In the genomic region with DNA sequence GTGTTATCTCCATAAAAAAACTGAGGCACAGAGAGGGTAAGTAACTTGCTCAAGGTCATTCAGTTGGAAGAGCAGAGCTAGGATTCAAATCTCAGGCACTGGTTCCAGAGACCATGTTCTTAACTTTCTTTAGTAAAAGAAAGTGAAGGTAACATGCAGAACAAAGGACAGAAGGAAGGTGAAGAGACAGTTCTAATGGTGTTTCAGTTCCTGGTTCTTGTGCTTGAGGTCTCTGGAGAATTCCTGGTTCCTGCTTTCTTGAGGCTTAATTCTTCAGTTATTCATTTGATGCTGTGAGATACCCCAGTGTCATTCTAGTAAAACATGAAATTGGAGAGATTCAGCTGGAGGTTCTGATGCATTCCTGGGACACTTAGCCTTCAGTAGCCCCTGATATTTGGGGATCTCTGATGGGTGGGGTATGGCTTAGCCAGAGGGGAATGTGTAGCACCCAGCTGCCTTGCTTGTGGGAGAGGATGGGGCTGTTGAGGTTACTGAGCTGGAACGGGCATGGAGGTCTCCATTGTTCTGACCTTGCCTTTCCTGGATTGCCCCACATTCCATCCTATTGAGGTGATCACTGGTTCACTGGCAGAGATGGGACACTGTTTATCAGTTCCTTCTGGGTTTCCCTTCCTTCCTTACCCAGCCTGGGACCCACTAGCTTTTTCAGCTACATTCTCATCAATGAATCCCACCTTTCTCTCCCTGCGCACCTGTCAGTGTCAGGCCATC, we compare ENCODE assay signal across 1 cellular context.
TF ChIP-seq lines count a peak whose summit lies in the region.

No MANE protein-coding gene starts in this region.

TF ChIP-seq in HepG2, 621 proteins besides CTCF, POLR2A, EP300 and RAD21:
- TF ChIP-seq, protein P1, sequence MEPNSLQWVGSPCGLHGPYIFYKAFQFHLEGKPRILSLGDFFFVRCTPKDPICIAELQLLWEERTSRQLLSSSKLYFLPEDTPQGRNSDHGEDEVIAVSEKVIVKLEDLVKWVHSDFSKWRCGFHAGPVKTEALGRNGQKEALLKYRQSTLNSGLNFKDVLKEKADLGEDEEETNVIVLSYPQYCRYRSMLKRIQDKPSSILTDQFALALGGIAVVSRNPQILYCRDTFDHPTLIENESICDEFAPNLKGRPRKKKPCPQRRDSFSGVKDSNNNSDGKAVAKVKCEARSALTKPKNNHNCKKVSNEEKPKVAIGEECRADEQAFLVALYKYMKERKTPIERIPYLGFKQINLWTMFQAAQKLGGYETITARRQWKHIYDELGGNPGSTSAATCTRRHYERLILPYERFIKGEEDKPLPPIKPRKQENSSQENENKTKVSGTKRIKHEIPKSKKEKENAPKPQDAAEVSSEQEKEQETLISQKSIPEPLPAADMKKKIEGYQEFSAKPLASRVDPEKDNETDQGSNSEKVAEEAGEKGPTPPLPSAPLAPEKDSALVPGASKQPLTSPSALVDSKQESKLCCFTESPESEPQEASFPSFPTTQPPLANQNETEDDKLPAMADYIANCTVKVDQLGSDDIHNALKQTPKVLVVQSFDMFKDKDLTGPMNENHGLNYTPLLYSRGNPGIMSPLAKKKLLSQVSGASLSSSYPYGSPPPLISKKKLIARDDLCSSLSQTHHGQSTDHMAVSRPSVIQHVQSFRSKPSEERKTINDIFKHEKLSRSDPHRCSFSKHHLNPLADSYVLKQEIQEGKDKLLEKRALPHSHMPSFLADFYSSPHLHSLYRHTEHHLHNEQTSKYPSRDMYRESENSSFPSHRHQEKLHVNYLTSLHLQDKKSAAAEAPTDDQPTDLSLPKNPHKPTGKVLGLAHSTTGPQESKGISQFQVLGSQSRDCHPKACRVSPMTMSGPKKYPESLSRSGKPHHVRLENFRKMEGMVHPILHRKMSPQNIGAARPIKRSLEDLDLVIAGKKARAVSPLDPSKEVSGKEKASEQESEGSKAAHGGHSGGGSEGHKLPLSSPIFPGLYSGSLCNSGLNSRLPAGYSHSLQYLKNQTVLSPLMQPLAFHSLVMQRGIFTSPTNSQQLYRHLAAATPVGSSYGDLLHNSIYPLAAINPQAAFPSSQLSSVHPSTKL (CRISPR knock-in tag; IDR thresholded peaks at IDR 0.05), result no peak
- TF ChIP-seq, protein P2, sequence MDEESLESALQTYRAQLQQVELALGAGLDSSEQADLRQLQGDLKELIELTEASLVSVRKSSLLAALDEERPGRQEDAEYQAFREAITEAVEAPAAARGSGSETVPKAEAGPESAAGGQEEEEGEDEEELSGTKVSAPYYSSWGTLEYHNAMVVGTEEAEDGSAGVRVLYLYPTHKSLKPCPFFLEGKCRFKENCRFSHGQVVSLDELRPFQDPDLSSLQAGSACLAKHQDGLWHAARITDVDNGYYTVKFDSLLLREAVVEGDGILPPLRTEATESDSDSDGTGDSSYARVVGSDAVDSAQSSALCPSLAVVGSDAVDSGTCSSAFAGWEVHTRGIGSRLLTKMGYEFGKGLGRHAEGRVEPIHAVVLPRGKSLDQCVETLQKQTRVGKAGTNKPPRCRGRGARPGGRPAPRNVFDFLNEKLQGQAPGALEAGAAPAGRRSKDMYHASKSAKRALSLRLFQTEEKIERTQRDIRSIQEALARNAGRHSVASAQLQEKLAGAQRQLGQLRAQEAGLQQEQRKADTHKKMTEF (CRISPR knock-in tag; IDR thresholded peaks at IDR 0.05), result no peak
- no peak for TF ChIP-seq ZNF7 (CRISPR knock-in tag; IDR thresholded peaks at IDR 0.05)
- no peak for TF ChIP-seq NR2F2 (IDR thresholded peaks at IDR 0.05; ENCODE audit: borderline replicate concordance, low read depth)
